In the genomic region with DNA sequence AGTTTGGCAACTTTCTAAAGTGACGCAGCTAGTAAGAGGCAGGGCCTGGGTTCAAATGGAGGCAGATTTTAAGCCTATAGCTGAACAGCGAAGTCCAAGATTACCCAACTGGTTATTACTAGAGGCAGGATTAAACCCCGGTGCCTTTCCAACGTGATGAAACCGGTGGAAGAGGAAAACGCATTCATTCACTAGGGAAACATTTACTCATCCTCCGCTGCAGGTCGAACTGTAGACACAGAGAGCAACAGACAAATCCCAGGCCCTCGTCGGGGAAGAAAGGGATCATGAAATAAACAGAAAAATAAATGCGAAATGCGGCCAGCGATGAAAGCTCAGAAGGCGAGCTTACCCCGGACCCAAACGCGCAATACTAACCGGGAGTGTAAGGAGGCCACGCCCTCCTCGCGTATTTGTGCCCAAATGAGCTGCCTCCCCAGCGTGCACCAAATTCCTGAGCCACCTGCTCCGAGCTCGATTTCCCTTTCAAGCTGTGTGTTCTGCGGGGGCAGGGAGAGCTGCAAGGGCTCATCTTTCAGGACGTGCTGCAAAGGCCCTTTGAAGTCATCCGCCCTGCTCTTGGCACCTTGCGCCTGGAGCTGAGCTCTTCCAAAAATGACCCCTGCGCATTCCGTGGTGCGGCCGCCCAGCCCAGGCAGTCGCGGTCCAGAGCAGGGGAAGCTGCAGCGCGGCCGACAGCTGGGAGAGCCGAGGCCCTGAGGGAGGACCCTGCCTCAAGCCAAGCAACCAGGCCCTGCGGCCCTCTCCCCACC, we compare ENCODE assay signal across 9 cellular contexts. TPM values are rescaled to one million over a fixed set of nuclear protein-coding genes. Genes with fewer than 3 reads are reported as not detected.
DNase-seq lines count a peak whose midpoint lies in the region; ATAC-seq and TF ChIP-seq lines count a peak whose summit lies in the region.
"Had no signal": no experiment of that assay in that cellular context is flagged by ENCODE, and none has a peak within 500 bp of the region (broad histone marks: within the 10 kb centered on the region; RNA-seq: fewer than 3 reads in every experiment).

No MANE protein-coding gene starts in this region.

- intact Hi-C loops in mammary epithelial cell (cut with micrococcal nuclease) = no loop called here
- intact Hi-C loops in sciatic nerve (cut with DNase I) = no loop called here

- H3K9me3 ChIP-seq in HUES6 (ENCODE audit: control insufficient read depth, insufficient read depth, low read depth, low read length) (no peaks in the 10 kb centered on the region), mammary epithelial cell (replicated peaks; ENCODE audit: insufficient read depth, low read length) (no peaks in the 10 kb centered on the region)

- H3K4me2 ChIP-seq in mammary epithelial cell (ENCODE audit: insufficient read depth, low read depth, low read length) = peak overlapping the region; percentile 52

- in situ Hi-C loops in mammary epithelial cell (cut with MboI; ENCODE audit: low sequenced_read_pairs in 2 of 2) = no loop called here

- ATAC-seq in sciatic nerve (peak; percentile 0), HG02623 (IDR thresholded peaks at IDR 0.05; ENCODE audit: unreplicated experiment) (no peak), GM18861 (IDR thresholded peaks at IDR 0.05; ENCODE audit: unreplicated experiment) (no peak)

- 14% methylated on average over 32 of the region's 39 CpGs for WGBS in mammary epithelial cell (ENCODE audit: low coverage, missing lambda C conversion rate)

- H3K9ac ChIP-seq in HUES6 (ENCODE audit: low read length) (peak overlapping the region; percentile 60), mammary epithelial cell (ENCODE audit: insufficient read depth, low read length) (no peak overlapping the region)

- dilution Hi-C loops in mammary epithelial cell (cut with HindIII; ENCODE audit: low sequenced_read_pairs) = no loop called here

- CTCF ChIA-PET in mammary epithelial cell (lab: Charles Lee; ENCODE audit: low non-redundant PET) = no interaction called here

- BruUV-seq in mammary epithelial cell (replicated peaks; lab: Mats Ljungman, UMichigan) = no TSS peak

- H3K4me3 ChIP-seq in HUES6 (ENCODE audit: low read depth, low read length) = peak overlapping the region; percentile 45
- peak overlapping the region in 1 of 3 experiments; percentile 5 for H3K4me3 ChIP-seq in mammary epithelial cell (replicated peaks in 1 of 3; ENCODE audit: insufficient read depth in 1 of 3, low read depth in 2 of 3, low read length in 3 of 3)

- no peak for TF ChIP-seq CTCF in mammary epithelial cell (conservative IDR thresholded peaks at IDR 0.05 in 1 of 2, IDR thresholded peaks at IDR 0.05 in 1 of 2; ENCODE audit: extremely low read depth in 1 of 2, insufficient read depth in 1 of 2, low read depth in 1 of 2, low read length in 2 of 2)
- no peak for TF ChIP-seq CTCF in GM20000 (IDR thresholded peaks at IDR 0.05; ENCODE audit: extremely low read depth, missing control alignments)

- H3K4me1 ChIP-seq in HUES6 (ENCODE audit: control insufficient read depth, insufficient read depth, low read length) (peaks cover 38% of the 10 kb centered on the region), mammary epithelial cell (ENCODE audit: insufficient read depth, low read length) (peaks cover 32% of the 10 kb centered on the region)

- peak overlapping the region; percentile 56 for H2AFZ ChIP-seq in mammary epithelial cell (ENCODE audit: low read depth, low read length)

- H3K27ac ChIP-seq in HUES6 (ENCODE audit: low read depth, low read length) = no peak overlapping the region
- no peak overlapping the region for H3K27ac ChIP-seq in mammary epithelial cell (ENCODE audit: insufficient read depth, low read depth, low read length)

- no peaks in the 10 kb centered on the region for H4K20me1 ChIP-seq in mammary epithelial cell (ENCODE audit: insufficient read depth, low read length)

- peaks cover 50% of the 10 kb centered on the region for H3K27me3 ChIP-seq in HUES6 (ENCODE audit: control insufficient read depth, insufficient read depth, low read length)
- H3K27me3 ChIP-seq in mammary epithelial cell (ENCODE audit: insufficient read depth, low read length) = no peaks in the 10 kb centered on the region

- H3K36me3 ChIP-seq in HUES6 (ENCODE audit: control insufficient read depth, insufficient read depth, low read length) = no peaks in the 10 kb centered on the region
- H3K36me3 ChIP-seq in mammary epithelial cell (ENCODE audit: insufficient read depth, low read length) = no peaks in the 10 kb centered on the region

- DNase-seq in mammary epithelial cell (no peak), iPS-NIHi11 (ENCODE audit: low spot score) (peak; percentile 81), sciatic nerve (ENCODE audit: low spot score) (peak; percentile 65), GM20000 (ENCODE audit: low spot score) (no peak), NCI-H1417 treated with DMSO at 0.1 percent for 48 hours (lab: John Stamatoyannopoulos, UW) (no peak)
- DNase-seq: NCI-H187 treated with DMSO at 0.1 percent for 48 hours had no signal

- no peaks in the 10 kb centered on the region for H3K79me2 ChIP-seq in mammary epithelial cell (ENCODE audit: insufficient read depth, low read length)

RNA-seq across cellular contexts. Expression of a gene that starts 46.9 kb away (rescaled TPM):
- total RNA-seq in mammary epithelial cell (not detected), sciatic nerve (not detected)
- polyA plus RNA-seq in mammary epithelial cell = not detected
- not detected for polyA minus RNA-seq in mammary epithelial cell

RNA-seq across cellular contexts. Expression of a gene that starts 51.7 kb away (rescaled TPM):
- 10 to 100 TPM; 49.6 to 68.3 TPM for total RNA-seq in mammary epithelial cell
- 41.1 TPM for polyA plus RNA-seq in mammary epithelial cell
- 78.0 TPM for polyA minus RNA-seq in mammary epithelial cell
- 55.5 TPM for total RNA-seq in sciatic nerve

Comparison
In these comparisons a context has a peak if more than half of its experiments do, and no peak if none do; other contexts are left out.
1. DNase-seq: peak in iPS-NIHi11 (single experiment) and sciatic nerve (single experiment); none in mammary epithelial cell (single experiment), GM20000 (single experiment) and NCI-H1417 treated with DMSO at 0.1 percent for 48 hours (single experiment).